In the genomic region with DNA sequence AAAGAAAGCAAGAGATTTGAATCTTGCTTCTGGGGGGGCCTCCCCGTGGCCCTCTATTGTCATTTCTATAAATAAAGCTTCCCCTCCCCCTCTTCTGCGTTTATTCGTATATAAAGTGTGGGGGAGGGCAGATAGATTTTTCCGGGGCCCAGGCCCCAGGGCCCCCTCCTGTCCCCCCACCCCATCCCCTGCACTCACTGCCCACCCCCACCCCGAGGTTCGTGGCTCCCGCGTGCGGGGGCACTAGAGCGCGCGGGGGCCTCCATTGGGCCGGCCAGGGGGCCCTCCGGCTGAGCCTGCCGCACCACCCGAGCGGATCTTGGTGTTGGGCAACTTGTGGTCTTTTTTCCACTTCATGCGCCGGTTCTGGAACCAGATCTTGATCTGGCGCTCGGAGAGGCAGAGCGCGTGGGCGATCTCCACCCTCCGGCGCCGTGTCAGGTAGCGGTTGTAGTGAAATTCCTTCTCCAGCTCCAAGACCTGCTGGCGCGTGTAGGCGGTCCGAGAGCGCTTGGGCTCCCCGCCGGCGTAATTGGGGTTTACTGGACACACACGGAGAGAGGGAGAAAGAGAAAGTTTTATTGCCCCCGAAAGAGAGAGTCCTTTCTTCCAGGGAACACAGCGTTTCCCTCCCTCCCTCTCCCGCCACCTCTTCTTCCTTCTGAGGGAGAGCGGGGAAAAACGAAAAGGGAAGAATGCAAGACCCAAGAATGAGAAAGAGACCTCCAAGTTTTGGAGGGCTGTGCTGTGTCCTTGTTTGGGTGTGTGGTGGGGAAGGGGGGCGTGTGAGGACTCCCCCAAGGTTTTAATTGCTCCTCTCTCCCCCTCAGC, we compare ENCODE assay signal across 1 cellular context.
TF ChIP-seq lines count a peak whose summit lies in the region.

No MANE protein-coding gene starts in this region.

TF ChIP-seq in neural cell, 6 proteins besides CTCF, POLR2A, EP300 and RAD21 (continued from another document):
- TF ChIP-seq POLR2AphosphoS5 (IDR thresholded peaks at IDR 0.05) (peak; percentile 14), EZH2 (IDR thresholded peaks at IDR 0.05; ENCODE audit: borderline replicate concordance, insufficient read depth, low read length, poor library complexity, severe bottlenecking) (peak; percentile 48), TAF1 (IDR thresholded peaks at IDR 0.05; ENCODE audit: low read depth) (no peak)
TF ChIP-seq in neural cell: peak in this region for 2.
